ENCODE assay signal across 1 cellular context in the genomic region with DNA sequence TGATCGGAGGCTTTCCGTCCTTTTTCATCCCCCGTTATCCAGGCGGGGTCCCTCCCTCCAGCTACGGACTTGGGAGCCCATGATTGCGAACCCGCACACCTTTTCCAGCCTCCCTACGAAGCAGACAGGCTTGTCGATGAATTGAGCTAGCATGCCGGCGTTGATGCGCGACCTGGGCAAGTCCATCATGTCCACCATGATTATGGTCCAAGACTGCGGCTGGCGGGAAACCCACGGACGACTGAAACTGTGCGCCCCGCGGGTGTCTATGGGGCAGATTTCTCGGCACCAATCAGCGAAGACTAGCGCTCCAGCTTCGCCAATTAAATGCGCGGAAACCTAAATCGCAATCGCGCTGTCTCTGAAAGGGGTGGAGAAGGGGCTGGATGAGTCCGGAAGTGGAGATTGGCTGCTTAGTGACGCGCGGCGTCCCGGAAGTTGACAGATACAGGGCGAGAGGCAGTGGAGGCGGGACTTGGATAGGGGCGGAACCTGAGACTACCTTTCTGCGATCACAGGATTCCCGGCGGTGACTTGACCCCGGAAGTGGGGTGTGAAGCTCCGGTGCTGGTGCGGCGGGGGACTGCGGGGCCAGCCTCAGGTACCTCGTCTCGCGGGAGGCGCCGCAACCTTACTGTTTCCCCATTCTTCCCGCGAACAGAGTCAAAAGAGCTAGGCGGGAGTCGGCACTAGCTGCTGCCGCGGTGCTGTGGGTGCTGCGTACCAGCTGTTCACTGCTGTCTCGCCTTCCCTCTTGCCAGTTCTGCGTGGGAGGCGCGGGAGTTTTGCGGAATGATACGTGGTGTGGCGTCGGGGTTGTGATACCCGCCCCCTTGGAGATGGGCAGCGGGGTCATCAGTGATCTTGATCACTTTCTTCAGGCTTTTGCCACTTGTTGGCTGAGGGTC.
TF ChIP-seq lines count a peak whose summit lies in the region.

A gene (plus strand): TSS at position 532 of the 908 bp plus-strand sequence. CDS start 32,620 bp downstream, outside the sequence.

TF ChIP-seq in HEK293, 187 proteins besides CTCF, POLR2A, EP300 and RAD21 (continued from another document and continues in another):
- TF ChIP-seq, protein P1, sequence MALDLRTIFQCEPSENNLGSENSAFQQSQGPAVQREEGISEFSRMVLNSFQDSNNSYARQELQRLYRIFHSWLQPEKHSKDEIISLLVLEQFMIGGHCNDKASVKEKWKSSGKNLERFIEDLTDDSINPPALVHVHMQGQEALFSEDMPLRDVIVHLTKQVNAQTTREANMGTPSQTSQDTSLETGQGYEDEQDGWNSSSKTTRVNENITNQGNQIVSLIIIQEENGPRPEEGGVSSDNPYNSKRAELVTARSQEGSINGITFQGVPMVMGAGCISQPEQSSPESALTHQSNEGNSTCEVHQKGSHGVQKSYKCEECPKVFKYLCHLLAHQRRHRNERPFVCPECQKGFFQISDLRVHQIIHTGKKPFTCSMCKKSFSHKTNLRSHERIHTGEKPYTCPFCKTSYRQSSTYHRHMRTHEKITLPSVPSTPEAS (tag by site-specific recombination; IDR thresholded peaks at IDR 0.05), result peak; percentile 30; the same call in 1 of the 2 replicates
- TF ChIP-seq ZNF341 (tag by site-specific recombination; IDR thresholded peaks at IDR 0.05; ENCODE audit: low read depth) (peak; percentile 91), GFI1B (tag by site-specific recombination; IDR thresholded peaks at IDR 0.05) (no peak), GLIS2 (tag by site-specific recombination; IDR thresholded peaks at IDR 0.05) (peak; percentile 79; the same call in 1 of the 2 replicates), ZSCAN30 (tag by site-specific recombination; IDR thresholded peaks at IDR 0.05) (no peak), ZNF585B (tag by site-specific recombination; IDR thresholded peaks at IDR 0.05) (no peak), ZNF530 (tag by site-specific recombination; IDR thresholded peaks at IDR 0.05; ENCODE audit: low read depth) (no peak), ZNF394 (tag by site-specific recombination; IDR thresholded peaks at IDR 0.05; ENCODE audit: borderline replicate concordance) (no peak), ZNF747 (tag by site-specific recombination; IDR thresholded peaks at IDR 0.05) (no peak), ZNF621 (tag by site-specific recombination; IDR thresholded peaks at IDR 0.05) (no peak), YY1 (tag by site-specific recombination; IDR thresholded peaks at IDR 0.05) (peak; percentile 69), ZNF677 (tag by site-specific recombination; IDR thresholded peaks at IDR 0.05) (no peak), ZBTB21 (tag by site-specific recombination; IDR thresholded peaks at IDR 0.05) (peak; percentile 60; the same call in 1 of the 2 replicates), ZNF211 (tag by site-specific recombination; IDR thresholded peaks at IDR 0.05; ENCODE audit: low read depth) (no peak), ZNF791 (tag by site-specific recombination; IDR thresholded peaks at IDR 0.05) (no peak), REPIN1 (tag by site-specific recombination; IDR thresholded peaks at IDR 0.05; ENCODE audit: low read depth) (no peak), ZNF112 (tag by site-specific recombination; IDR thresholded peaks at IDR 0.05) (no peak), ZNF146 (tag by site-specific recombination; IDR thresholded peaks at IDR 0.05) (0 out of 2 replicates have a peak, but pooled peaks have one; percentile 24), ZNF560 (tag by site-specific recombination; IDR thresholded peaks at IDR 0.05; ENCODE audit: borderline replicate concordance) (no peak), ZNF174 (tag by site-specific recombination; IDR thresholded peaks at IDR 0.05) (no peak), KLF16 (tag by site-specific recombination; IDR thresholded peaks at IDR 0.05) (peak; percentile 85), ZNF202 (tag by site-specific recombination; IDR thresholded peaks at IDR 0.05; ENCODE audit: borderline replicate concordance) (no peak), ZNF473 (tag by site-specific recombination; IDR thresholded peaks at IDR 0.05) (no peak), KLF7 (tag by site-specific recombination; IDR thresholded peaks at IDR 0.05; ENCODE audit: borderline replicate concordance) (no peak), ZNF248 (tag by site-specific recombination; IDR thresholded peaks at IDR 0.05) (no peak), PRDM1 (tag by site-specific recombination; IDR thresholded peaks at IDR 0.05) (peak; percentile 96), ZNF664 (tag by site-specific recombination; IDR thresholded peaks at IDR 0.05) (no peak), ZNF501 (tag by site-specific recombination; IDR thresholded peaks at IDR 0.05) (peak; percentile 74; the same call in 1 of the 2 replicates), ZNF132 (tag by site-specific recombination; IDR thresholded peaks at IDR 0.05; ENCODE audit: borderline replicate concordance) (no peak), ZNF514 (tag by site-specific recombination; IDR thresholded peaks at IDR 0.05) (no peak)
- TF ChIP-seq, protein P2, sequence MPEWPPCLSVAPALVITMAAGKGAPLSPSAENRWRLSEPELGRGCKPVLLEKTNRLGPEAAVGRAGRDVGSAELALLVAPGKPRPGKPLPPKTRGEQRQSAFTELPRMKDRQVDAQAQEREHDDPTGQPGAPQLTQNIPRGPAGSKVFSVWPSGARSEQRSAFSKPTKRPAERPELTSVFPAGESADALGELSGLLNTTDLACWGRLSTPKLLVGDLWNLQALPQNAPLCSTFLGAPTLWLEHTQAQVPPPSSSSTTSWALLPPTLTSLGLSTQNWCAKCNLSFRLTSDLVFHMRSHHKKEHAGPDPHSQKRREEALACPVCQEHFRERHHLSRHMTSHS (tag by site-specific recombination; IDR thresholded peaks at IDR 0.05), result no peak
- TF ChIP-seq, protein P3, sequence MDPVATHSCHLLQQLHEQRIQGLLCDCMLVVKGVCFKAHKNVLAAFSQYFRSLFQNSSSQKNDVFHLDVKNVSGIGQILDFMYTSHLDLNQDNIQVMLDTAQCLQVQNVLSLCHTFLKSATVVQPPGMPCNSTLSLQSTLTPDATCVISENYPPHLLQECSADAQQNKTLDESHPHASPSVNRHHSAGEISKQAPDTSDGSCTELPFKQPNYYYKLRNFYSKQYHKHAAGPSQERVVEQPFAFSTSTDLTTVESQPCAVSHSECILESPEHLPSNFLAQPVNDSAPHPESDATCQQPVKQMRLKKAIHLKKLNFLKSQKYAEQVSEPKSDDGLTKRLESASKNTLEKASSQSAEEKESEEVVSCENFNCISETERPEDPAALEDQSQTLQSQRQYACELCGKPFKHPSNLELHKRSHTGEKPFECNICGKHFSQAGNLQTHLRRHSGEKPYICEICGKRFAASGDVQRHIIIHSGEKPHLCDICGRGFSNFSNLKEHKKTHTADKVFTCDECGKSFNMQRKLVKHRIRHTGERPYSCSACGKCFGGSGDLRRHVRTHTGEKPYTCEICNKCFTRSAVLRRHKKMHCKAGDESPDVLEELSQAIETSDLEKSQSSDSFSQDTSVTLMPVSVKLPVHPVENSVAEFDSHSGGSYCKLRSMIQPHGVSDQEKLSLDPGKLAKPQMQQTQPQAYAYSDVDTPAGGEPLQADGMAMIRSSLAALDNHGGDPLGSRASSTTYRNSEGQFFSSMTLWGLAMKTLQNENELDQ (tag by site-specific recombination; IDR thresholded peaks at IDR 0.05; ENCODE audit: low read depth), result no peak
- TF ChIP-seq, protein P4, sequence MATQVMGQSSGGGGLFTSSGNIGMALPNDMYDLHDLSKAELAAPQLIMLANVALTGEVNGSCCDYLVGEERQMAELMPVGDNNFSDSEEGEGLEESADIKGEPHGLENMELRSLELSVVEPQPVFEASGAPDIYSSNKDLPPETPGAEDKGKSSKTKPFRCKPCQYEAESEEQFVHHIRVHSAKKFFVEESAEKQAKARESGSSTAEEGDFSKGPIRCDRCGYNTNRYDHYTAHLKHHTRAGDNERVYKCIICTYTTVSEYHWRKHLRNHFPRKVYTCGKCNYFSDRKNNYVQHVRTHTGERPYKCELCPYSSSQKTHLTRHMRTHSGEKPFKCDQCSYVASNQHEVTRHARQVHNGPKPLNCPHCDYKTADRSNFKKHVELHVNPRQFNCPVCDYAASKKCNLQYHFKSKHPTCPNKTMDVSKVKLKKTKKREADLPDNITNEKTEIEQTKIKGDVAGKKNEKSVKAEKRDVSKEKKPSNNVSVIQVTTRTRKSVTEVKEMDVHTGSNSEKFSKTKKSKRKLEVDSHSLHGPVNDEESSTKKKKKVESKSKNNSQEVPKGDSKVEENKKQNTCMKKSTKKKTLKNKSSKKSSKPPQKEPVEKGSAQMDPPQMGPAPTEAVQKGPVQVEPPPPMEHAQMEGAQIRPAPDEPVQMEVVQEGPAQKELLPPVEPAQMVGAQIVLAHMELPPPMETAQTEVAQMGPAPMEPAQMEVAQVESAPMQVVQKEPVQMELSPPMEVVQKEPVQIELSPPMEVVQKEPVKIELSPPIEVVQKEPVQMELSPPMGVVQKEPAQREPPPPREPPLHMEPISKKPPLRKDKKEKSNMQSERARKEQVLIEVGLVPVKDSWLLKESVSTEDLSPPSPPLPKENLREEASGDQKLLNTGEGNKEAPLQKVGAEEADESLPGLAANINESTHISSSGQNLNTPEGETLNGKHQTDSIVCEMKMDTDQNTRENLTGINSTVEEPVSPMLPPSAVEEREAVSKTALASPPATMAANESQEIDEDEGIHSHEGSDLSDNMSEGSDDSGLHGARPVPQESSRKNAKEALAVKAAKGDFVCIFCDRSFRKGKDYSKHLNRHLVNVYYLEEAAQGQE (tag by site-specific recombination; IDR thresholded peaks at IDR 0.05), result no peak; the same call in 1 of the 2 replicates
- TF ChIP-seq, protein P5, sequence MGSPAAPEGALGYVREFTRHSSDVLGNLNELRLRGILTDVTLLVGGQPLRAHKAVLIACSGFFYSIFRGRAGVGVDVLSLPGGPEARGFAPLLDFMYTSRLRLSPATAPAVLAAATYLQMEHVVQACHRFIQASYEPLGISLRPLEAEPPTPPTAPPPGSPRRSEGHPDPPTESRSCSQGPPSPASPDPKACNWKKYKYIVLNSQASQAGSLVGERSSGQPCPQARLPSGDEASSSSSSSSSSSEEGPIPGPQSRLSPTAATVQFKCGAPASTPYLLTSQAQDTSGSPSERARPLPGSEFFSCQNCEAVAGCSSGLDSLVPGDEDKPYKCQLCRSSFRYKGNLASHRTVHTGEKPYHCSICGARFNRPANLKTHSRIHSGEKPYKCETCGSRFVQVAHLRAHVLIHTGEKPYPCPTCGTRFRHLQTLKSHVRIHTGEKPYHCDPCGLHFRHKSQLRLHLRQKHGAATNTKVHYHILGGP (tag by site-specific recombination; IDR thresholded peaks at IDR 0.05), result no peak
- TF ChIP-seq, protein P6, sequence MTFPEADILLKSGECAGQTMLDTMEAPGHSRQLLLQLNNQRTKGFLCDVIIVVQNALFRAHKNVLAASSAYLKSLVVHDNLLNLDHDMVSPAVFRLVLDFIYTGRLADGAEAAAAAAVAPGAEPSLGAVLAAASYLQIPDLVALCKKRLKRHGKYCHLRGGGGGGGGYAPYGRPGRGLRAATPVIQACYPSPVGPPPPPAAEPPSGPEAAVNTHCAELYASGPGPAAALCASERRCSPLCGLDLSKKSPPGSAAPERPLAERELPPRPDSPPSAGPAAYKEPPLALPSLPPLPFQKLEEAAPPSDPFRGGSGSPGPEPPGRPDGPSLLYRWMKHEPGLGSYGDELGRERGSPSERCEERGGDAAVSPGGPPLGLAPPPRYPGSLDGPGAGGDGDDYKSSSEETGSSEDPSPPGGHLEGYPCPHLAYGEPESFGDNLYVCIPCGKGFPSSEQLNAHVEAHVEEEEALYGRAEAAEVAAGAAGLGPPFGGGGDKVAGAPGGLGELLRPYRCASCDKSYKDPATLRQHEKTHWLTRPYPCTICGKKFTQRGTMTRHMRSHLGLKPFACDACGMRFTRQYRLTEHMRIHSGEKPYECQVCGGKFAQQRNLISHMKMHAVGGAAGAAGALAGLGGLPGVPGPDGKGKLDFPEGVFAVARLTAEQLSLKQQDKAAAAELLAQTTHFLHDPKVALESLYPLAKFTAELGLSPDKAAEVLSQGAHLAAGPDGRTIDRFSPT (tag by site-specific recombination; IDR thresholded peaks at IDR 0.05), result peak; percentile 72; the same call in 1 of the 2 replicates
- TF ChIP-seq, protein P7, sequence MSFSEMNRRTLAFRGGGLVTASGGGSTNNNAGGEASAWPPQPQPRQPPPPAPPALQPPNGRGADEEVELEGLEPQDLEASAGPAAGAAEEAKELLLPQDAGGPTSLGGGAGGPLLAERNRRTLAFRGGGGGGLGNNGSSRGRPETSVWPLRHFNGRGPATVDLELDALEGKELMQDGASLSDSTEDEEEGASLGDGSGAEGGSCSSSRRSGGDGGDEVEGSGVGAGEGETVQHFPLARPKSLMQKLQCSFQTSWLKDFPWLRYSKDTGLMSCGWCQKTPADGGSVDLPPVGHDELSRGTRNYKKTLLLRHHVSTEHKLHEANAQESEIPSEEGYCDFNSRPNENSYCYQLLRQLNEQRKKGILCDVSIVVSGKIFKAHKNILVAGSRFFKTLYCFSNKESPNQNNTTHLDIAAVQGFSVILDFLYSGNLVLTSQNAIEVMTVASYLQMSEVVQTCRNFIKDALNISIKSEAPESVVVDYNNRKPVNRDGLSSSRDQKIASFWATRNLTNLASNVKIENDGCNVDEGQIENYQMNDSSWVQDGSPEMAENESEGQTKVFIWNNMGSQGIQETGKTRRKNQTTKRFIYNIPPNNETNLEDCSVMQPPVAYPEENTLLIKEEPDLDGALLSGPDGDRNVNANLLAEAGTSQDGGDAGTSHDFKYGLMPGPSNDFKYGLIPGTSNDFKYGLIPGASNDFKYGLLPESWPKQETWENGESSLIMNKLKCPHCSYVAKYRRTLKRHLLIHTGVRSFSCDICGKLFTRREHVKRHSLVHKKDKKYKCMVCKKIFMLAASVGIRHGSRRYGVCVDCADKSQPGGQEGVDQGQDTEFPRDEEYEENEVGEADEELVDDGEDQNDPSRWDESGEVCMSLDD (tag by site-specific recombination; IDR thresholded peaks at IDR 0.05), result peak; percentile 77; the same call in 1 of the 2 replicates
- TF ChIP-seq, protein P8, sequence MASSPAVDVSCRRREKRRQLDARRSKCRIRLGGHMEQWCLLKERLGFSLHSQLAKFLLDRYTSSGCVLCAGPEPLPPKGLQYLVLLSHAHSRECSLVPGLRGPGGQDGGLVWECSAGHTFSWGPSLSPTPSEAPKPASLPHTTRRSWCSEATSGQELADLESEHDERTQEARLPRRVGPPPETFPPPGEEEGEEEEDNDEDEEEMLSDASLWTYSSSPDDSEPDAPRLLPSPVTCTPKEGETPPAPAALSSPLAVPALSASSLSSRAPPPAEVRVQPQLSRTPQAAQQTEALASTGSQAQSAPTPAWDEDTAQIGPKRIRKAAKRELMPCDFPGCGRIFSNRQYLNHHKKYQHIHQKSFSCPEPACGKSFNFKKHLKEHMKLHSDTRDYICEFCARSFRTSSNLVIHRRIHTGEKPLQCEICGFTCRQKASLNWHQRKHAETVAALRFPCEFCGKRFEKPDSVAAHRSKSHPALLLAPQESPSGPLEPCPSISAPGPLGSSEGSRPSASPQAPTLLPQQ (tag by site-specific recombination; IDR thresholded peaks at IDR 0.05), result peak; percentile 25; the same call in 1 of the 2 replicates
- TF ChIP-seq, protein P9, sequence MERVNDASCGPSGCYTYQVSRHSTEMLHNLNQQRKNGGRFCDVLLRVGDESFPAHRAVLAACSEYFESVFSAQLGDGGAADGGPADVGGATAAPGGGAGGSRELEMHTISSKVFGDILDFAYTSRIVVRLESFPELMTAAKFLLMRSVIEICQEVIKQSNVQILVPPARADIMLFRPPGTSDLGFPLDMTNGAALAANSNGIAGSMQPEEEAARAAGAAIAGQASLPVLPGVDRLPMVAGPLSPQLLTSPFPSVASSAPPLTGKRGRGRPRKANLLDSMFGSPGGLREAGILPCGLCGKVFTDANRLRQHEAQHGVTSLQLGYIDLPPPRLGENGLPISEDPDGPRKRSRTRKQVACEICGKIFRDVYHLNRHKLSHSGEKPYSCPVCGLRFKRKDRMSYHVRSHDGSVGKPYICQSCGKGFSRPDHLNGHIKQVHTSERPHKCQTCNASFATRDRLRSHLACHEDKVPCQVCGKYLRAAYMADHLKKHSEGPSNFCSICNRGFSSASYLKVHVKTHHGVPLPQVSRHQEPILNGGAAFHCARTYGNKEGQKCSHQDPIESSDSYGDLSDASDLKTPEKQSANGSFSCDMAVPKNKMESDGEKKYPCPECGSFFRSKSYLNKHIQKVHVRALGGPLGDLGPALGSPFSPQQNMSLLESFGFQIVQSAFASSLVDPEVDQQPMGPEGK (tag by site-specific recombination; IDR thresholded peaks at IDR 0.05), result peak; percentile 78
